33 cellular contexts compared by ENCODE assay signal in genomic region chr12:129847063-129847462, GRCh38. TPM values are rescaled to one million over a fixed set of nuclear protein-coding genes. Genes with fewer than 3 reads are reported as not detected.
"Had no signal": no experiment of that assay in that cellular context is flagged by ENCODE, and none has a peak within 500 bp of the region (broad histone marks: within the 10 kb centered on the region; RNA-seq: fewer than 3 reads in every experiment).

No MANE protein-coding gene starts in this region.

- H3K27ac Mint-ChIP-seq: dendritic cell treated with granulocyte-macrophage colony-stimulating factor and Interleukin-4, amounts not matched to agents 40 ng/mL and 50 ng/mL, for 4 days; effector memory CD8-positive, alpha-beta T cell; endodermal cell; mesothelial cell of epicardium; naive B cell had no signal

- H3K9me3 Mint-ChIP-seq: dendritic cell treated with granulocyte-macrophage colony-stimulating factor and Interleukin-4, amounts not matched to agents 40 ng/mL and 50 ng/mL, for 4 days; effector memory CD8-positive, alpha-beta T cell; endodermal cell; mesothelial cell of epicardium had no signal

- H3K4me1 Mint-ChIP-seq: naive B cell had no signal

- H3K4me3 Mint-ChIP-seq: dendritic cell treated with granulocyte-macrophage colony-stimulating factor and Interleukin-4, amounts not matched to agents 40 ng/mL and 50 ng/mL, for 4 days; effector memory CD8-positive, alpha-beta T cell; endodermal cell; mesothelial cell of epicardium; naive B cell had no signal

- H3K27me3 Mint-ChIP-seq: dendritic cell treated with granulocyte-macrophage colony-stimulating factor and Interleukin-4, amounts not matched to agents 40 ng/mL and 50 ng/mL, for 4 days had no signal

- ATAC-seq: effector memory CD8-positive, alpha-beta T cell; esophagus mucosa; gastrocnemius medialis; heart right ventricle; left cardiac atrium; left lung; left ventricle myocardium superior; lower lobe of right lung; mucosa of descending colon had no signal

- FAIRE-seq: endometrium, islet of Langerhans, keratinocyte had no signal

- DNase-seq: colonic mucosa; cortex of kidney; effector CD8-positive, alpha-beta T cell; effector memory CD8-positive, alpha-beta T cell; endodermal cell; erythroblast; esophagus squamous epithelium; foreskin fibroblast; foreskin melanocyte; gastrocnemius medialis; glutamatergic neuron; head of caudate nucleus; heart right ventricle; hippocampal formation; left cardiac atrium; left lung; left ventricle myocardium superior; lower lobe of right lung; mesenchymal stem cell; mucosa of descending colon; naive B cell had no signal

- H3K4me1 ChIP-seq: colonic mucosa, esophagus squamous epithelium, gastrocnemius medialis, heart right ventricle, left lung, lower lobe of right lung had no signal

- H3K36me3 Mint-ChIP-seq: mesothelial cell of epicardium, naive B cell had no signal

- H3K36me3 ChIP-seq: colonic mucosa, esophagus squamous epithelium, gastrocnemius medialis, heart right ventricle, left lung, lower lobe of right lung had no signal

- H3K9me3 ChIP-seq: colonic mucosa, esophagus squamous epithelium, gastrocnemius medialis, heart right ventricle, left lung, lower lobe of right lung, mucosa of descending colon had no signal

- H3K27ac ChIP-seq: colonic mucosa, epithelial cell of prostate, esophagus squamous epithelium, gastrocnemius medialis, heart right ventricle, left lung, lower lobe of right lung had no signal

- H3K4me3 ChIP-seq: colonic mucosa, esophagus squamous epithelium, gastrocnemius medialis, heart right ventricle, left lung, lower lobe of right lung, mucosa of descending colon had no signal

- H3K27me3 ChIP-seq: colonic mucosa, gastrocnemius medialis, left lung had no signal

RNA-seq across cellular contexts. Expression of gene TMEM132D, which starts 56.8 kb away (rescaled TPM):
- total RNA-seq: dermis microvascular lymphatic vessel endothelial cell, esophagus mucosa, esophagus squamous epithelium, gastrocnemius medialis, heart right ventricle, left ventricle myocardium superior, lower leg skin, lung microvascular endothelial cell, mesenteric fat pad, myocyte had no signal
- polyA plus RNA-seq: heart right ventricle, keratinocyte had no signal
